Comparison of ENCODE assay signal across 17 cellular contexts in genomic region chr2:168697668-168698121, GRCh38.
DNase-seq lines count a peak whose midpoint lies in the region; ATAC-seq and TF ChIP-seq lines count a peak whose summit lies in the region.
"Had no signal": no experiment of that assay in that cellular context is flagged by ENCODE, and none has a peak within 500 bp of the region (broad histone marks: within the 10 kb centered on the region; RNA-seq: fewer than 3 reads in every experiment).

No MANE protein-coding gene starts in this region.

- no peaks in the 10 kb centered on the region for H3K4me1 Mint-ChIP-seq in activated CD4-positive, alpha-beta memory T cell treated with anti-CD3 and anti-CD28 coated beads for 36 hours (ENCODE audit: low read depth)
- H3K4me1 Mint-ChIP-seq: T-cell had no signal

- intact Hi-C loops in colonic mucosa (cut with DNase I): loop anchor here (10.0 kb wide), 1 partner anchor 243 kb away; the partner anchor contains the start of gene CERS6
- intact Hi-C loops in left colon (cut with DNase I, micrococcal nuclease): no loop called here
- intact Hi-C loops in activated CD4-positive, alpha-beta memory T cell treated with anti-CD3 and anti-CD28 coated beads for 36 hours (cut with micrococcal nuclease): no loop called here

- H3K9me3 ChIP-seq in colonic mucosa: no peaks in the 10 kb centered on the region
- H3K9me3 ChIP-seq: esophagus muscularis mucosa, ovary had no signal

- no peak overlapping the region for H3K4me3 Mint-ChIP-seq in activated CD4-positive, alpha-beta memory T cell treated with anti-CD3 and anti-CD28 coated beads for 36 hours
- H3K4me3 Mint-ChIP-seq: T-cell had no signal

- no peak overlapping the region for H3K27ac Mint-ChIP-seq in activated CD4-positive, alpha-beta memory T cell treated with anti-CD3 and anti-CD28 coated beads for 36 hours
- H3K27ac Mint-ChIP-seq: activated naive CD4-positive, alpha-beta T cell treated with anti-CD3 and anti-CD28 coated beads, Interleukin-2, amount 50 U/mL, for 72 hours; T-cell had no signal

- H3K36me3 ChIP-seq in BJ (ENCODE audit: control insufficient read depth, insufficient read depth, low read length): no peaks in the 10 kb centered on the region
- no peaks in the 10 kb centered on the region for H3K36me3 ChIP-seq in colonic mucosa
- H3K36me3 ChIP-seq: ovary had no signal

- H3K9ac ChIP-seq in colonic mucosa (ENCODE audit: low read depth in 2 of 2, low read length in 2 of 2): peak overlapping the region in 1 of 2 donors; percentile 3
- H3K9ac ChIP-seq: BLaER1 had no signal

- H3K36me3 Mint-ChIP-seq in activated CD4-positive, alpha-beta memory T cell treated with anti-CD3 and anti-CD28 coated beads for 36 hours: peaks cover 20% of the 10 kb centered on the region

- H3K27me3 ChIP-seq in BJ (ENCODE audit: control insufficient read depth, insufficient read depth, low read length) (no peaks in the 10 kb centered on the region), colonic mucosa (no peaks in the 10 kb centered on the region)
- H3K27me3 ChIP-seq: BLaER1, esophagus muscularis mucosa, ovary had no signal

- ATAC-seq in left colon: peak; percentile 53
- no peak for ATAC-seq in HG02852 (IDR thresholded peaks at IDR 0.05; ENCODE audit: unreplicated experiment)
- no peak for ATAC-seq in HG03460 (IDR thresholded peaks at IDR 0.05; ENCODE audit: unreplicated experiment)
- ATAC-seq: activated CD4-positive, CD25-positive, alpha-beta regulatory T cell treated with anti-CD3 and anti-CD28 coated beads, Interleukin-2, amount 50 U/mL, for 24 hours; activated naive CD4-positive, alpha-beta T cell treated with anti-CD3 and anti-CD28 coated beads, Interleukin-2, amount 50 U/mL, for 72 hours; T-cell had no signal

- TF ChIP-seq CTCF in BJ (IDR thresholded peaks at IDR 0.05; ENCODE audit: insufficient read depth, low read depth, low read length) (0 out of 2 replicates have a peak, but pooled peaks have one; percentile 6), colonic mucosa (IDR thresholded peaks at IDR 0.05) (no peak)

- no peaks in the 10 kb centered on the region for H3K27me3 Mint-ChIP-seq in activated CD4-positive, alpha-beta memory T cell treated with anti-CD3 and anti-CD28 coated beads for 36 hours
- H3K27me3 Mint-ChIP-seq: T-cell had no signal

- CTCF ChIA-PET in BJ (lab: Yijun Ruan, JAX): interaction anchor here (0.7 to 2.4 kb wide), 5 partner anchors 9 to 351 kb away, joined by 3 to 6 read pairs (median 4); no protein-coding TSS in a partner anchor
- CTCF ChIA-PET in activated CD4-positive, alpha-beta memory T cell treated with anti-CD3 and anti-CD28 coated beads for 36 hours (lab: Charles Lee): interaction anchor here (1.5 kb wide), 1 partner anchor 11 kb away, joined by 3 read pairs; no protein-coding TSS in a partner anchor

- DNase-seq in BJ (ENCODE audit: low read depth) (no peak), LHCN-M2 (ENCODE audit: low read depth) (peak; percentile 13), colonic mucosa (peak; percentile 59), left colon (peak; percentile 48 to 73), NCI-H146 treated with DMSO at 0.1 percent for 48 hours (lab: John Stamatoyannopoulos, UW; ENCODE audit: unreplicated experiment) (no peak)
- no peak for DNase-seq in activated CD4-positive, alpha-beta memory T cell treated with anti-CD3 and anti-CD28 coated beads for 36 hours
- DNase-seq: DMS153, MM.1S, NCI-H2081 treated with DMSO at 0.1 percent for 48 hours, ovary, T-cell had no signal

- POLR2A ChIA-PET in BJ (lab: Charles Lee): no interaction called here
- POLR2A ChIA-PET in activated CD4-positive, alpha-beta memory T cell treated with anti-CD3 and anti-CD28 coated beads for 36 hours (lab: Charles Lee): no interaction called here

- H3K4me1 ChIP-seq in colonic mucosa: no peaks in the 10 kb centered on the region
- H3K4me1 ChIP-seq: BLaER1 had no signal

- H3K9me3 Mint-ChIP-seq in activated CD4-positive, alpha-beta memory T cell treated with anti-CD3 and anti-CD28 coated beads for 36 hours: no peaks in the 10 kb centered on the region
- H3K9me3 Mint-ChIP-seq: activated naive CD4-positive, alpha-beta T cell treated with anti-CD3 and anti-CD28 coated beads, Interleukin-2, amount 50 U/mL, for 72 hours; T-cell had no signal

- H3K4me3 ChIP-seq in BJ (ENCODE audit: low read depth, low read length) (no peak overlapping the region), colonic mucosa (no peak overlapping the region)
- H3K4me3 ChIP-seq: BLaER1, esophagus muscularis mucosa, ovary had no signal

- peak overlapping the region; percentile 39 for H3K27ac ChIP-seq in colonic mucosa
- H3K27ac ChIP-seq: BLaER1, esophagus muscularis mucosa, ovary had no signal

Comparison
In these comparisons a context has a peak if more than half of its experiments do, and no peak if none do; other contexts are left out.
1. DNase-seq: peak in LHCN-M2 (single experiment), colonic mucosa (single experiment) and left colon (2 of 2); none in BJ (single experiment), NCI-H146 treated with DMSO at 0.1 percent for 48 hours (single experiment) and activated CD4-positive, alpha-beta memory T cell treated with anti-CD3 and anti-CD28 coated beads for 36 hours (single experiment).